Comparison of ENCODE assay signal across 1 cellular context in genomic region chr5:112886975-112887374, GRCh38.
TF ChIP-seq lines count a peak whose summit lies in the region.

No MANE protein-coding gene starts in this region.

TF ChIP-seq in HepG2, 621 proteins besides CTCF, POLR2A, EP300 and RAD21:
- TF ChIP-seq GTF3A (CRISPR knock-in tag; conservative IDR thresholded peaks at IDR 0.05) (no peak), SRSF9 (IDR thresholded peaks at IDR 0.05; ENCODE audit: borderline replicate concordance, insufficient read depth, low read depth, low read length, poor library complexity, severe bottlenecking) (no peak), MATR3 (CRISPR knock-in tag; IDR thresholded peaks at IDR 0.05) (no peak), AGO2 (optimal IDR thresholded peaks at IDR 0.05; ENCODE audit: low read depth, low read length) (no peak), ZNF816 (CRISPR knock-in tag; IDR thresholded peaks at IDR 0.05; ENCODE audit: borderline replicate concordance) (no peak), ZIK1 (CRISPR knock-in tag; IDR thresholded peaks at IDR 0.05; ENCODE audit: borderline replicate concordance, low read depth) (no peak), ZNF383 (CRISPR knock-in tag; IDR thresholded peaks at IDR 0.05; ENCODE audit: borderline replicate concordance) (no peak), TBX2 (CRISPR knock-in tag; IDR thresholded peaks at IDR 0.05; ENCODE audit: borderline replicate concordance) (no peak), AGO1 (IDR thresholded peaks at IDR 0.05; ENCODE audit: low read depth, low read length, poor library complexity, severe bottlenecking) (no peak), ZNF616 (CRISPR knock-in tag; IDR thresholded peaks at IDR 0.05; ENCODE audit: low read depth) (no peak), ZBTB49 (CRISPR knock-in tag; IDR thresholded peaks at IDR 0.05; ENCODE audit: borderline replicate concordance) (no peak), ZSCAN29 (CRISPR knock-in tag; conservative IDR thresholded peaks at IDR 0.05) (no peak), ZNF629 (CRISPR knock-in tag; conservative IDR thresholded peaks at IDR 0.05) (no peak), SNAPC4 (CRISPR knock-in tag; IDR thresholded peaks at IDR 0.05) (no peak), CREM (IDR thresholded peaks at IDR 0.05) (no peak), CREM (CRISPR knock-in tag; IDR thresholded peaks at IDR 0.05) (no peak), CENPX (CRISPR knock-in tag; IDR thresholded peaks at IDR 0.05) (no peak), HOXA9 (CRISPR knock-in tag; IDR thresholded peaks at IDR 0.05; ENCODE audit: borderline replicate concordance) (no peak), CREB3 (CRISPR knock-in tag; IDR thresholded peaks at IDR 0.05) (no peak), PHB2 (IDR thresholded peaks at IDR 0.05; ENCODE audit: partially characterized antibody) (no peak), MIER2 (CRISPR knock-in tag; IDR thresholded peaks at IDR 0.05) (no peak)
